Comparison of ENCODE assay signal across 8 cellular contexts in genomic region chr15:55789066-55789660, GRCh38. TPM values are rescaled to one million over a fixed set of nuclear protein-coding genes. Genes with fewer than 3 reads are reported as not detected.
DNase-seq lines count a peak whose midpoint lies in the region; ATAC-seq and TF ChIP-seq lines count a peak whose summit lies in the region.

No MANE protein-coding gene starts in this region.

- peaks cover 9 to 21% of the 10 kb centered on the region in 2 donors for H3K27me3 Mint-ChIP-seq in CD8-positive, alpha-beta memory T cell
- no peaks in the 10 kb centered on the region for H3K27me3 Mint-ChIP-seq in activated T-helper 2 cell treated with anti-CD3 and anti-CD28 coated beads, Interferon-gamma antibody, Interleukin-2, Interleukin-4, amounts not matched to agents 10 μg/mL and 5 μg/mL and 100 μg/mL, durations not matched to agents 14 hours and 24 hours and 36 hours (ENCODE audit: low read depth)

- WGBS in ovary, 3 donors: 83 to 86% (median 84%) methylated on average over 8 of the region's 8 CpGs

- no peaks in the 10 kb centered on the region for H3K4me1 Mint-ChIP-seq in CD8-positive, alpha-beta memory T cell
- no peaks in the 10 kb centered on the region for H3K4me1 Mint-ChIP-seq in activated T-helper 2 cell treated with anti-CD3 and anti-CD28 coated beads, Interferon-gamma antibody, Interleukin-2, Interleukin-4, amounts not matched to agents 10 μg/mL and 5 μg/mL and 100 μg/mL, durations not matched to agents 14 hours and 24 hours and 36 hours (ENCODE audit: low read depth)

- no peaks in the 10 kb centered on the region for H3K36me3 ChIP-seq in CD8-positive, alpha-beta memory T cell (ENCODE audit: insufficient read depth, low read length)
- no peaks in the 10 kb centered on the region for H3K36me3 ChIP-seq in left lung
- H3K36me3 ChIP-seq in tibial artery: no peaks in the 10 kb centered on the region
- H3K36me3 ChIP-seq in ovary: no peaks in the 10 kb centered on the region

- H3K4me3 Mint-ChIP-seq in CD8-positive, alpha-beta memory T cell: no peak overlapping the region
- H3K4me3 Mint-ChIP-seq in activated T-helper 2 cell treated with anti-CD3 and anti-CD28 coated beads, Interferon-gamma antibody, Interleukin-2, Interleukin-4, amounts not matched to agents 10 μg/mL and 5 μg/mL and 100 μg/mL, durations not matched to agents 14 hours and 24 hours and 36 hours (ENCODE audit: low read depth): no peak overlapping the region

- H3K9me3 Mint-ChIP-seq in CD8-positive, alpha-beta memory T cell: peaks cover 0 to 7% (median 0%) of the 10 kb centered on the region in 5 donors
- peaks cover 6% of the 10 kb centered on the region for H3K9me3 Mint-ChIP-seq in activated T-helper 2 cell treated with anti-CD3 and anti-CD28 coated beads, Interferon-gamma antibody, Interleukin-2, Interleukin-4, amounts not matched to agents 10 μg/mL and 5 μg/mL and 100 μg/mL, durations not matched to agents 14 hours and 24 hours and 36 hours

- TF ChIP-seq CTCF in left lung (IDR thresholded peaks at IDR 0.05) (peak; percentile 16 to 40), tibial artery (IDR thresholded peaks at IDR 0.05) (peak; percentile 49), ovary (IDR thresholded peaks at IDR 0.05) (no peak)

- ATAC-seq in left lung: no peak
- ATAC-seq in HG02938 (IDR thresholded peaks at IDR 0.05; ENCODE audit: unreplicated experiment): no peak
- ATAC-seq in GM19351 (IDR thresholded peaks at IDR 0.05; ENCODE audit: unreplicated experiment): no peak

- no peak for TF ChIP-seq POLR2A in ovary (IDR thresholded peaks at IDR 0.05)

- CTCF ChIA-PET in CD8-positive, alpha-beta memory T cell (lab: Charles Lee): interaction anchor here (1.2 to 1.3 kb wide), 2 partner anchors 14 to 265 kb away, joined by 4 read pairs; no protein-coding TSS in a partner anchor

- intact Hi-C loops in activated T-helper 2 cell treated with anti-CD3 and anti-CD28 coated beads, Interferon-gamma antibody, Interleukin-2, Interleukin-4, amounts not matched to agents 10 μg/mL and 5 μg/mL and 100 μg/mL, durations not matched to agents 14 hours and 24 hours and 36 hours (cut with micrococcal nuclease): loop anchor here (1.0 kb wide), 1 partner anchor 57 kb away; no protein-coding TSS in a partner anchor
- intact Hi-C loops in left lung (cut with DNase I) (no loop called here), tibial artery (cut with DNase I; ENCODE audit: low total_unique reads) (no loop called here), ovary (cut with DNase I) (no loop called here)

- no peak for TF ChIP-seq EP300 in ovary (IDR thresholded peaks at IDR 0.05)

- no peaks in the 10 kb centered on the region for H3K27me3 ChIP-seq in CD8-positive, alpha-beta memory T cell (ENCODE audit: insufficient read depth, low read length, poor library complexity, severe bottlenecking)
- no peaks in the 10 kb centered on the region for H3K27me3 ChIP-seq in left lung
- no peaks in the 10 kb centered on the region for H3K27me3 ChIP-seq in tibial artery
- no peaks in the 10 kb centered on the region for H3K27me3 ChIP-seq in ovary

- no peak overlapping the region for H3K27ac Mint-ChIP-seq in CD8-positive, alpha-beta memory T cell
- H3K27ac Mint-ChIP-seq in activated T-helper 2 cell treated with anti-CD3 and anti-CD28 coated beads, Interferon-gamma antibody, Interleukin-2, Interleukin-4, amounts not matched to agents 10 μg/mL and 5 μg/mL and 100 μg/mL, durations not matched to agents 14 hours and 24 hours and 36 hours: no peak overlapping the region

- H3K36me3 Mint-ChIP-seq in CD8-positive, alpha-beta memory T cell: peaks cover 0 to 2% (median 0%) of the 10 kb centered on the region in 3 donors
- no peaks in the 10 kb centered on the region for H3K36me3 Mint-ChIP-seq in activated T-helper 2 cell treated with anti-CD3 and anti-CD28 coated beads, Interferon-gamma antibody, Interleukin-2, Interleukin-4, amounts not matched to agents 10 μg/mL and 5 μg/mL and 100 μg/mL, durations not matched to agents 14 hours and 24 hours and 36 hours (ENCODE audit: low read depth)

- no peak overlapping the region for H3K27ac ChIP-seq in CD8-positive, alpha-beta memory T cell (ENCODE audit: low read depth, low read length)
- H3K27ac ChIP-seq in left lung: no peak overlapping the region
- no peak overlapping the region for H3K27ac ChIP-seq in tibial artery
- no peak overlapping the region for H3K27ac ChIP-seq in ovary

- no peaks in the 10 kb centered on the region for H3K9me3 ChIP-seq in CD8-positive, alpha-beta memory T cell (ENCODE audit: low read length)
- H3K9me3 ChIP-seq in left lung (peaks cover 0 to 6% of the 10 kb centered on the region in 2 donors), tibial artery (no peaks in the 10 kb centered on the region), ovary (peaks cover 0 to 2% of the 10 kb centered on the region in 2 donors)

- POLR2A ChIA-PET in CD8-positive, alpha-beta memory T cell (lab: Charles Lee): no interaction called here

- H3K4me1 ChIP-seq in CD8-positive, alpha-beta memory T cell (ENCODE audit: insufficient read depth, low read length): no peaks in the 10 kb centered on the region
- peaks cover 0 to 5% of the 10 kb centered on the region in 2 donors for H3K4me1 ChIP-seq in left lung
- peaks cover 0 to 12% (median 9%) of the 10 kb centered on the region in 4 donors for H3K4me1 ChIP-seq in tibial artery
- H3K4me1 ChIP-seq in ovary (ENCODE audit: insufficient read depth): no peaks in the 10 kb centered on the region

- peak; percentile 6 to 60 (median 22) for DNase-seq in CD8-positive, alpha-beta memory T cell
- DNase-seq in NCI-H460 (ENCODE audit: extremely low read depth, low read depth) (peak; percentile 30), left lung (no peak), tibial artery (no peak), ovary (no peak)
- peak; percentile 18 for DNase-seq in activated T-helper 2 cell treated with anti-CD3 and anti-CD28 coated beads, Interferon-gamma antibody, Interleukin-2, Interleukin-4, amounts not matched to agents 10 μg/mL and 5 μg/mL and 100 μg/mL, durations not matched to agents 14 hours and 24 hours and 36 hours (ENCODE audit: low spot score)

- H3K4me3 ChIP-seq in CD8-positive, alpha-beta memory T cell (ENCODE audit: low read length): no peak overlapping the region
- H3K4me3 ChIP-seq in left lung (no peak overlapping the region), tibial artery (no peak overlapping the region), ovary (no peak overlapping the region)

RNA-seq across cellular contexts. Expression of gene PRTG, which starts 46.2 kb away (rescaled TPM):
- total RNA-seq in CD8-positive, alpha-beta memory T cell: not detected
- not detected for polyA plus RNA-seq in CD8-positive, alpha-beta memory T cell
- 13.4 and 14.3 TPM in 2 replicates for total RNA-seq in NCI-H460 (2014; rRNA removed; shearing (Covaris generic))
- polyA plus RNA-seq in NCI-H460 (2014; cell fraction: nucleus; rRNA removed): 21.9 and 27.1 TPM in 2 replicates
- 0.66 and 0.83 TPM in 2 replicates for total RNA-seq in activated T-helper 2 cell treated with anti-CD3 and anti-CD28 coated beads, Interferon-gamma antibody, Interleukin-2, Interleukin-4, amounts not matched to agents 10 μg/mL and 5 μg/mL and 100 μg/mL, durations not matched to agents 14 hours and 24 hours and 36 hours
- total RNA-seq in left lung (10 to 100 TPM in 1 of 2 donors, 1 to 10 TPM in 1; 7.5 to 10.7 TPM), ovary (1 to 10 TPM; 3.3 to 9.4 (median 6.7) TPM)
- polyA plus RNA-seq in ovary: 1 to 10 TPM; 1.2 to 2.5 TPM

Comparison
In these comparisons a context has a peak if more than half of its experiments do, and no peak if none do; other contexts are left out.
1. DNase-seq: peak in CD8-positive, alpha-beta memory T cell (5 of 5), NCI-H460 (single experiment) and activated T-helper 2 cell treated with anti-CD3 and anti-CD28 coated beads, Interferon-gamma antibody, Interleukin-2, Interleukin-4, amounts not matched to agents 10 μg/mL and 5 μg/mL and 100 μg/mL, durations not matched to agents 14 hours and 24 hours and 36 hours (single experiment); none in left lung (0 of 2), tibial artery (0 of 2) and ovary (0 of 5).
2. CTCF ChIP-seq: peak in left lung (2 of 2) and tibial artery (2 of 2); none in ovary (0 of 3).